Comparison of ENCODE assay signal across 21 cellular contexts in genomic region chr12:45224311-45224710, GRCh38. TPM values are rescaled to one million over a fixed set of nuclear protein-coding genes. Genes with fewer than 3 reads are reported as not detected.
DNase-seq lines count a peak whose midpoint lies in the region; ATAC-seq, FAIRE-seq and TF ChIP-seq lines count a peak whose summit lies in the region.
"Had no signal": no experiment of that assay in that cellular context is flagged by ENCODE, and none has a peak within 500 bp of the region (broad histone marks: within the 10 kb centered on the region; RNA-seq: fewer than 3 reads in every experiment).

No MANE protein-coding gene starts in this region.

- H3K79me2 ChIP-seq in GM12878 (ENCODE audit: control insufficient read depth, insufficient read depth, low read length): peaks cover 69% of the 10 kb centered on the region

- DNase-seq in GM12878 (ENCODE audit: low read depth, low spot score) (no peak), nucleus accumbens (lab: John Stamatoyannopoulos, UW) (no peak), NCI-H2029 treated with DMSO at 0.1 percent for 48 hours (lab: John Stamatoyannopoulos, UW) (no peak), omental fat pad (ENCODE audit: low spot score) (no peak)
- DNase-seq: Calu3, DMS79 treated with DMSO at 0.1 percent for 48 hours, GF-D8, NCI-H1048, NCI-H2107, NCI-H226, NCI-H526 treated with DMSO at 0.1 percent for 48 hours, PC-9, SHP77 had no signal

- CTCF ChIA-PET in GM12878 (lab: Yijun Ruan, JAX): interaction anchor here (1.4 to 1.5 kb wide), 2 partner anchors 8 to 9 kb away, joined by 5 to 7 read pairs; partner anchors contain the start of gene ANO6

- H3K27ac ChIP-seq in GM12878 (ENCODE audit: control insufficient read depth, insufficient read depth) (no peak overlapping the region; the same call in 1 of the 2 replicates), subcutaneous abdominal adipose tissue (ENCODE audit: low read depth, low read length) (peak overlapping the region; percentile 30)
- H3K27ac ChIP-seq: A549, PC-9 had no signal

- in situ Hi-C loops in GM12878 (cut with MboI): no loop called here

- no peak for TF ChIP-seq EP300 in GM12878 (IDR thresholded peaks at IDR 0.05; ENCODE audit: borderline replicate concordance in 1 of 2, control insufficient read depth in 1 of 2, low read depth in 2 of 2, low read length in 2 of 2)

- H3K9ac ChIP-seq in GM12878 (ENCODE audit: control insufficient read depth, insufficient read depth, low read length) (no peak overlapping the region), subcutaneous abdominal adipose tissue (ENCODE audit: low read length in 5 of 5) (no peak overlapping the region)

- SMC1A ChIA-PET in GM12878 (lab: Charles Lee; ENCODE audit: uncharacterized antibody, unreplicated experiment): interaction anchor here (0.6 to 1.3 kb wide), 6 partner anchors 9 to 1742 kb away, joined by 3 to 6 read pairs (median 3); partner anchors contain the start of gene ANO6

- H4K20me1 ChIP-seq in GM12878 (ENCODE audit: control insufficient read depth, insufficient read depth): no peaks in the 10 kb centered on the region

- TF ChIP-seq RAD21 in GM12878 (IDR thresholded peaks at IDR 0.05; ENCODE audit: insufficient read depth, low read depth, low read length): no peak

- BruUV-seq in GM12878 (replicated peaks; lab: Mats Ljungman, UMichigan): no TSS peak

- H3K4me1 ChIP-seq in GM12878 (ENCODE audit: control insufficient read depth, insufficient read depth, low read length) (peaks cover 11% of the 10 kb centered on the region), subcutaneous abdominal adipose tissue (ENCODE audit: control insufficient read depth in 5 of 5, insufficient read depth in 5 of 5, low read length in 5 of 5) (peaks cover 5 to 40% (median 31%) of the 10 kb centered on the region in 5 donors)

- peak; percentile 53 for ATAC-seq in GM18867 (IDR thresholded peaks at IDR 0.05; ENCODE audit: unreplicated experiment)
- peak; percentile 18 for ATAC-seq in HG03442 (IDR thresholded peaks at IDR 0.05; ENCODE audit: unreplicated experiment)
- ATAC-seq in GM12878: peak; percentile 29
- no peak for ATAC-seq in omental fat pad (ENCODE audit: low FRiP score)
- ATAC-seq in HG03378 (IDR thresholded peaks at IDR 0.05; ENCODE audit: unreplicated experiment): no peak
- ATAC-seq: A549, SK-N-SH treated with all-trans-retinoic acid at 6 μM for 48 hours had no signal

- H3K27me3 ChIP-seq in GM12878 (replicated peaks in 1 of 2; ENCODE audit: control insufficient read depth in 2 of 2, insufficient read depth in 2 of 2, low read length in 1 of 2): no peaks in the 10 kb centered on the region
- H3K27me3 ChIP-seq in subcutaneous abdominal adipose tissue (ENCODE audit: control insufficient read depth in 5 of 5, insufficient read depth in 4 of 5, low read length in 5 of 5): no peaks in the 10 kb centered on the region

- peaks cover 0 to 3% of the 10 kb centered on the region in 2 experiments; a peak in 1 of 4 replicates for H3K36me3 ChIP-seq in GM12878 (ENCODE audit: control insufficient read depth in 2 of 2, insufficient read depth in 2 of 2, low read length in 1 of 2)
- peaks cover 0 to 7% (median 6%) of the 10 kb centered on the region in 5 donors for H3K36me3 ChIP-seq in subcutaneous abdominal adipose tissue (ENCODE audit: control insufficient read depth in 5 of 5, insufficient read depth in 5 of 5, low read length in 5 of 5)
- H3K36me3 ChIP-seq: HAP-1 had no signal

- POLR2A ChIA-PET in GM12878 (lab: Charles Lee): interaction anchor here (0.7 to 2.6 kb wide), 5 partner anchors 8 to 20 kb away, joined by 3 to 10 read pairs (median 4); partner anchors contain the start of gene ANO6

- TF ChIP-seq CTCF in GM12878 (IDR thresholded peaks at IDR 0.05 in 2 of 3, conservative IDR thresholded peaks at IDR 0.05 in 1 of 3; ENCODE audit: control insufficient read depth in 2 of 3, extremely low read depth in 1 of 3, insufficient read depth in 1 of 3, low read depth in 3 of 3, low read length in 3 of 3) (no peak), omental fat pad (IDR thresholded peaks at IDR 0.05) (no peak)

- FAIRE-seq in GM12878 (lab: Jason Lieb, UNC): no peak
- FAIRE-seq: A549, HTR-8/SVneo had no signal

- TF ChIP-seq POLR2A in GM12878 (IDR thresholded peaks at IDR 0.05; ENCODE audit: low read depth, low read length): no peak

- no peak overlapping the region for H2AFZ ChIP-seq in GM12878 (ENCODE audit: control insufficient read depth, low read depth, low read length)
- H2AFZ ChIP-seq: PC-9 had no signal

- intact Hi-C loops in GM12878 (cut with micrococcal nuclease; ENCODE audit: unreplicated experiment): no loop called here

- H3K4me3 ChIP-seq in GM12878: peak overlapping the region; percentile 47; the same call in 1 of the 2 replicates
- H3K4me3 ChIP-seq in subcutaneous abdominal adipose tissue (ENCODE audit: low read depth in 1 of 5, low read length in 5 of 5): no peak overlapping the region
- H3K4me3 ChIP-seq: A549, HAP-1, PC-9 had no signal

- peak overlapping the region; percentile 83 for H3K4me2 ChIP-seq in GM12878 (ENCODE audit: control insufficient read depth, insufficient read depth)
- H3K4me2 ChIP-seq: A549, PC-9 had no signal

- RAD21 ChIA-PET in GM12878 (lab: Charles Lee; ENCODE audit: unreplicated experiment): interaction anchor here (1.7 kb wide), 1 partner anchor 9 kb away, joined by 9 read pairs; the partner anchor contains the start of gene ANO6

- 94% methylated on average over 1 of the region's 1 CpG for WGBS in GM12878 (ENCODE audit: insufficient coverage, insufficient replicate concordance, low lambda C conversion rate, missing lambda C conversion rate)

- no peaks in the 10 kb centered on the region for H3K9me3 ChIP-seq in GM12878 (replicated peaks; ENCODE audit: control insufficient read depth, insufficient read depth, low read length)
- no peaks in the 10 kb centered on the region for H3K9me3 ChIP-seq in subcutaneous abdominal adipose tissue (ENCODE audit: control insufficient read depth in 5 of 5, low read length in 5 of 5)
- H3K9me3 ChIP-seq: A549, HAP-1 had no signal

TF ChIP-seq in GM12878, 131 proteins besides CTCF, POLR2A, EP300 and RAD21:
- TF ChIP-seq TAF1 (IDR thresholded peaks at IDR 0.05; ENCODE audit: borderline replicate concordance, low read depth, low read length): no peak
TF ChIP-seq in GM12878: peak in this region for 0.

RNA-seq across cellular contexts. Expression of gene ANO6, which starts 8.4 kb away (rescaled TPM):
- 79.6 and 85.6 TPM in 2 replicates for total RNA-seq in GM12878 (2013; cell fraction: nucleolus; rRNA removed)
- total RNA-seq in GM12878 (2014; rRNA removed) (26.9 and 28.5 TPM in 2 replicates), GM12878 (2014; rRNA removed; fragmentation: Illumina TruSeq; extraction: Trizol) (30.3 and 32.3 TPM in 2 replicates), GM12878 (2021) (25.3 and 26.8 TPM in 2 replicates), omental fat pad (100 to 1,000 TPM in 2 of 4 donors, 10 to 100 TPM in 2; 88.8 to 189 (median 105) TPM)
- 11.7 TPM for polyA plus RNA-seq in GM12878 (2011; ENCODE audit: low read depth)
- polyA plus RNA-seq in GM12878 (2011; rRNA removed) (30.3 and 41.6 TPM in 2 replicates), GM12878 (2014; fragmentation: Illumina TruSeq; extraction: Trizol) (27.6 and 35.8 TPM in 2 replicates), GM12878 (2014; fragmentation: Nextera tagmentation; extraction: Ambion mirVana) (1 to 10 TPM; 4.6 to 5.6 TPM), GM12878 (2014; rRNA removed) (14.8 and 18.2 TPM in 2 replicates), GM12878 (2016; fragmentation: Nextera tagmentation; extraction: Ambion mirVana) (10 to 100 TPM; 23.4 to 25.2 TPM)
- polyA plus RNA-seq in GM12878 (2011; cell fraction: cytosol; rRNA removed): 16.8 and 21.9 TPM in 2 replicates
- 18.3 and 20.8 TPM in 2 replicates for polyA plus RNA-seq in GM12878 (2011; cell fraction: nucleus; rRNA removed)
- polyA plus RNA-seq in GM12878 (2012): 15.4 and 22.1 TPM in 2 replicates
- 45.6 and 46.3 TPM in 2 replicates for polyA minus RNA-seq in GM12878 (2011; rRNA and poly(A)+ RNA removed)
- 14.7 and 15.4 TPM in 2 replicates for polyA minus RNA-seq in GM12878 (2011; cell fraction: cytosol; rRNA and poly(A)+ RNA removed)
- polyA minus RNA-seq in GM12878 (2011; cell fraction: nucleus; rRNA and poly(A)+ RNA removed): 28.4 and 38.5 TPM in 2 replicates

Comparison
In these comparisons a context has a peak if more than half of its experiments do, and no peak if none do; other contexts are left out.
1. ATAC-seq: peak in GM18867 (single experiment), HG03442 (single experiment) and GM12878 (single experiment); none in omental fat pad (single experiment) and HG03378 (single experiment).